ENCODE assay signal across 9 cellular contexts in the genomic region with DNA sequence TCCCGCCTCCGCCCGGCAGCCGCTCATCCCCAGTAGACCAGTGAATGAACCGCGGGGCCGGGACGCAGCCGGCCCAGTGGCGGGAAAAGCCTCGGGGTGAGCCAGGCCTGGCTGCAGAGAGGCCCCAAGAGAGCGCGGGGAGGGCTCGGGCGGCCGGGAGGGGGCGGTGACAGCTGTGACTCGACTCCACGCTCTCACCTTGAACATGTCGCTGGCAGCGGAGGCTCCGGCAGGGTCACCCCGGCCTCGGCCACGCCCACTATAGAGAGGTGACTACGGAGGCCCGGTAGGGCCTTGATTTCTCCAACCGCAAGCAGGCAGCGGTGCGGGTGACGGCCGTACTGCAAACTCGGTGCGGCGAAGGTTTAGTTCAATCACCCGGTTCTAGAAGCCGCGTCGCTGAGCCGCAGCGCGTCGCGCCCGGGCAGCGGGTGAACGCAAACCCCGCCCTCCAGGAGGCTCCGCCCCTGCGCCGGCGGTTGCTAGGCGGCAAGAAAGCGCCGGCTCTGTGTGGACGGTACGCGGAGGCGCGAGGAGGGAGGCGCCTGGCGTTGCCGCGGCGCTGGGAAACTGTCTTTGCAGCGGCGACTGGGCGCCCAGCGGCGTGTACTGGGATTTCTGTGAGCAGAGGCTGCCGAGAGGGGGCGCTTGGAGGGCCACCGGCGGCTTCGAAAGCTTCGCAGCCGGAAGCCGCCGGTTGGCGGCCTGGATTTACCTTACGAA. TPM values are rescaled to one million over a fixed set of nuclear protein-coding genes. Genes with fewer than 3 reads are reported as not detected.
DNase-seq lines count a peak whose midpoint lies in the region; ATAC-seq and TF ChIP-seq lines count a peak whose summit lies in the region.
"Had no signal": no experiment of that assay in that cellular context is flagged by ENCODE, and none has a peak within 500 bp of the region (broad histone marks: within the 10 kb centered on the region; RNA-seq: fewer than 3 reads in every experiment).

TSS of gene APOO (minus strand) at position 443 of the 723 bp plus-strand sequence. CDS start at position 207, 236 bp downstream.
A gene with protein sequence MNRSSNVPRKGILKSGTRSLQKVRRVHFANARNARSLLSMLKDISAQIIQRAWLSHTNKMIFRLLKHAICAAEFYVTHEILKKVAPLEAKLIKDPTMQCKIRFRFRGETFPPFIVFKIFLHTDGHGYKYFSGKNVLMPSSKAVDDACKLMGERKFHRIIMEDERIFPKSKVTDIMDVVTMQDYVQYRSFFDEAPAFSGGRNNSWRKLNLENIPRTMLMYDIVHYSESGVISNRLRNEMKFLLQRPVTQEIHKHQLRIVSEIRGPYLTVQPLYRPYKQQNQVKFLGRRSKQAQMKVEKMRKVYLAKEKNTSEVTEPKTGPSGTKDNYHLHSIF (plus strand): TSS at position 511 of the 723 bp plus-strand sequence. CDS start 2,297 bp downstream, outside the sequence.

- no peaks in the 10 kb centered on the region for H3K36me3 ChIP-seq in WERI-Rb-1
- H3K36me3 ChIP-seq in mammary epithelial cell (ENCODE audit: insufficient read depth, low read length): no peaks in the 10 kb centered on the region

- H3K4me3 ChIP-seq in WERI-Rb-1 (ENCODE audit: low read depth, low read length): peak within 1 kb of the TSS; percentile 76
- peak within 1 kb of the TSS; percentile 56 to 57 (median 56) for H3K4me3 ChIP-seq in mammary epithelial cell (replicated peaks in 1 of 3; ENCODE audit: insufficient read depth in 1 of 3, low read depth in 2 of 3, low read length in 3 of 3)

- intact Hi-C loops in mammary epithelial cell (cut with micrococcal nuclease): loop anchor here (1.0 to 5.0 kb wide), 5 partner anchors 118 to 377 kb away; partner anchors contain the start of genes EIF2S3 and ZFX

- TF ChIP-seq CTCF in WERI-Rb-1 (IDR thresholded peaks at IDR 0.05; ENCODE audit: low read depth, low read length) (peak; percentile 72), mammary epithelial cell (conservative IDR thresholded peaks at IDR 0.05 in 1 of 2, IDR thresholded peaks at IDR 0.05 in 1 of 2; ENCODE audit: extremely low read depth in 1 of 2, insufficient read depth in 1 of 2, low read depth in 1 of 2, low read length in 2 of 2) (peak; percentile 33 to 76)

- peak within 1 kb of the TSS; percentile 58 for H3K4me2 ChIP-seq in mammary epithelial cell (ENCODE audit: insufficient read depth, low read depth, low read length)

- 30% methylated on average over 16 of the region's 81 CpGs for WGBS in mammary epithelial cell (ENCODE audit: low coverage, missing lambda C conversion rate)

- in situ Hi-C loops in mammary epithelial cell (cut with MboI; ENCODE audit: low sequenced_read_pairs in 2 of 2): loop anchor here (10.0 kb wide), 2 partner anchors 153 to 213 kb away; no protein-coding TSS in a partner anchor

- peak; percentile 87 for DNase-seq in AG08395 (ENCODE audit: low spot score)
- DNase-seq in NCI-H2196 (lab: John Stamatoyannopoulos, UW; ENCODE audit: unreplicated experiment): peak; percentile 88
- DNase-seq in WERI-Rb-1: peak; percentile 91
- DNase-seq in mammary epithelial cell: peak; percentile 90
- peak; percentile 84 for DNase-seq in inferior parietal cortex (ENCODE audit: extremely low spot score)
- peak; percentile 83 for DNase-seq in stimulated activated CD4-positive, alpha-beta T cell treated with anti-CD3 and anti-CD28 coated beads, Interleukin-12 subunit alpha, Interleukin-12 subunit beta, amount 100 ng/mL, for 4 hours

- ATAC-seq in GM18873 (IDR thresholded peaks at IDR 0.05; ENCODE audit: low FRiP score, unreplicated experiment): peak; percentile 77
- peak; percentile 88 for ATAC-seq in HG03135 (IDR thresholded peaks at IDR 0.05; ENCODE audit: unreplicated experiment)

- H3K4me1 ChIP-seq in mammary epithelial cell (ENCODE audit: insufficient read depth, low read length): no peaks in the 10 kb centered on the region

- H3K9me3 ChIP-seq in WERI-Rb-1 (ENCODE audit: severe bottlenecking): no peaks in the 10 kb centered on the region
- no peaks in the 10 kb centered on the region for H3K9me3 ChIP-seq in mammary epithelial cell (replicated peaks; ENCODE audit: insufficient read depth, low read length)

- H3K9ac ChIP-seq in mammary epithelial cell (ENCODE audit: insufficient read depth, low read length): peak within 1 kb of the TSS; percentile 71

- BruUV-seq in mammary epithelial cell (replicated peaks; lab: Mats Ljungman, UMichigan): no TSS peak

- H2AFZ ChIP-seq in mammary epithelial cell (ENCODE audit: low read depth, low read length): peak within 1 kb of the TSS; percentile 75

- H3K79me2 ChIP-seq in mammary epithelial cell (ENCODE audit: insufficient read depth, low read length): peaks cover 9% of the 10 kb centered on the region

- H3K27ac ChIP-seq in WERI-Rb-1 (peak within 1 kb of the TSS; percentile 96), mammary epithelial cell (ENCODE audit: insufficient read depth, low read depth, low read length) (peak within 1 kb of the TSS; percentile 61)

- no peaks in the 10 kb centered on the region for H4K20me1 ChIP-seq in mammary epithelial cell (ENCODE audit: insufficient read depth, low read length)

- H3K27me3 ChIP-seq in WERI-Rb-1 (ENCODE audit: insufficient read depth, low read depth, severe bottlenecking) (peaks cover 24% of the 10 kb centered on the region), mammary epithelial cell (ENCODE audit: insufficient read depth, low read length) (no peaks in the 10 kb centered on the region)

- CTCF ChIA-PET in mammary epithelial cell (lab: Charles Lee; ENCODE audit: low non-redundant PET): no interaction called here

- dilution Hi-C loops in mammary epithelial cell (cut with HindIII; ENCODE audit: low sequenced_read_pairs): loop anchor here (25.0 kb wide), 1 partner anchor 195 kb away; no protein-coding TSS in a partner anchor

RNA-seq across cellular contexts. Expression of gene APOO, which starts in this region (rescaled TPM):
- 10 to 100 TPM in 1 of 2 donors, 1 to 10 TPM in 1; 7.2 to 37.9 TPM for total RNA-seq in mammary epithelial cell
- 16.0 TPM for polyA plus RNA-seq in mammary epithelial cell
- 24.3 TPM for polyA minus RNA-seq in mammary epithelial cell

RNA-seq across cellular contexts. Expression of the second gene that starts in this region (rescaled TPM):
- under 1 TPM in 1 of 2 donors, not detected in 1; 0.17 TPM for total RNA-seq in mammary epithelial cell
- 0.07 TPM for polyA plus RNA-seq in mammary epithelial cell
- polyA minus RNA-seq in mammary epithelial cell: not detected
- total RNA-seq: T-helper 1 cell treated with Interleukin-12 subunit alpha and Interleukin-12 subunit beta and Interleukin-4 antibody, amounts not matched to agents 30 ng/mL and 1 ng/mL, for 36 hours had no signal

Comparison
In these comparisons a context has a peak if more than half of its experiments do, and no peak if none do; other contexts are left out.
1. Peak in every context shown above with its lines: DNase-seq, ATAC-seq, H3K4me3 ChIP-seq and H3K27ac ChIP-seq.